ENCODE assay signal across 15 cellular contexts in genomic region chr4:152431287-152431686, GRCh38.
"Had no signal": no experiment of that assay in that cellular context is flagged by ENCODE, and none has a peak within 500 bp of the region (broad histone marks: within the 10 kb centered on the region; RNA-seq: fewer than 3 reads in every experiment).

No MANE protein-coding gene starts in this region.

- H3K36me3 ChIP-seq: heart right ventricle, lower lobe of right lung, sigmoid colon had no signal

- FAIRE-seq: colon, frontal cortex had no signal

- H3K27ac ChIP-seq: heart right ventricle, lower lobe of right lung, sigmoid colon had no signal

- ATAC-seq: heart right ventricle, mucosa of descending colon had no signal

- DNase-seq: activated B cell treated with CpG ODN at 0.5 μM for 24 hours; activated CD4-positive, alpha-beta T cell treated with anti-CD3 and anti-CD28 coated beads, Interleukin-2, amount 50 U/mL, for 1 hour; activated naive CD4-positive, alpha-beta T cell treated with anti-CD3 and anti-CD28 coated beads for 36 hours; activated T-cell treated with anti-CD3 and anti-CD28 coated beads for 4 hours; effector CD4-positive, alpha-beta T cell; heart right ventricle; lower lobe of right lung; mucosa of descending colon; sigmoid colon; stimulated activated CD4-positive, alpha-beta T cell treated with anti-CD3 and anti-CD28 coated beads, Interleukin-12 subunit alpha, Interleukin-12 subunit beta, amount 100 ng/mL, for 4 hours; stimulated activated naive CD4-positive, alpha-beta T cell treated with Interleukin-2 at 50 U/mL for 16 hours; T-helper 1 cell; trophoblast cell had no signal

- H3K9me3 ChIP-seq: lower lobe of right lung, mucosa of descending colon, sigmoid colon had no signal

- H3K4me1 ChIP-seq: sigmoid colon had no signal

- H3K27me3 ChIP-seq: heart right ventricle, sigmoid colon had no signal

- H3K4me3 ChIP-seq: heart right ventricle, lower lobe of right lung, mucosa of descending colon, sigmoid colon had no signal
